ENCODE assay signal across 8 cellular contexts in the genomic region with DNA sequence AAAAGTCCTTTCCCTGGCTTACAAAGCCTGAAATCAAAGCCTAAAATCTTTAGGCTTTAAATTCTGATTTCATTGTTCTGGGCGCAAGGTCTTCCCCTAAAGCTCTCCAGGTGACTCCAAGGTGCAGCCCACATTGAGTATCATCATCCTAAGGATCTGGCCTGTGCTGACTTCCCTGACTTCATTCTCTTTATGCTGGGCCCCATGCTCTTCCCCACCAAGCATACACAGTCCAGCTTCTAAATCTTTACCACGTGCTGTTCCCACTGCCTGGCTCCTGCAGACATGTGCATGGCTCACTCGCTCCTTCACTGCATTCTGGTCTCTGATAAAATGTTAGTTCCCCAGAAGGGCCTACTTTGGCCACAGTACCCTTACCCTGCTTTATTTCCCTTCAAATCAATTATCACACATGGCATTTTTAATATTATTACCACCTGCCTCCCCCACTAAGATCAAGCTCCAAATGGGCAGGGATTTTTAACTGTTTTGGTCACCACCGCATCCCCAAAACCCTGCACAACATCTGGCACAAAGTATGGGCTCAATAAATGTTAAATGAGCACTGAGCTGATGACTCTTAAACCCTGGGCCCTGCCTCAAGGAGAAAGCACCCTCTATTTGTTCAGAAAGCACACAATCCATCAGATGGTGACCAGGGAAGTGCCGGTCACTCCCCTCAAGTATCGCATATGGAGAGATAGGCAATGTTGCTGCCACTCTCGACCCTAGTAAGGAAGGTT. TPM values are rescaled to one million over a fixed set of nuclear protein-coding genes. Genes with fewer than 3 reads are reported as not detected.
A peak's percentile ranks its signal among the peaks of the same experiment; 100 is the strongest.
DNase-seq lines count a peak whose midpoint lies in the region; ATAC-seq and TF ChIP-seq lines count a peak whose summit lies in the region.

No MANE protein-coding gene starts in this region.

- TF ChIP-seq EP300 in stomach (IDR thresholded peaks at IDR 0.05) = no peak

- peaks cover 26% of the 10 kb centered on the region for H3K36me3 Mint-ChIP-seq in activated naive CD4-positive, alpha-beta T cell treated with anti-CD3 and anti-CD28 coated beads, Interleukin-2, amount 10 ng/mL, durations not matched to agents 7 days and 5 days
- H3K36me3 Mint-ChIP-seq in endothelial cell (ENCODE audit: low read depth, unreplicated experiment) = peaks cover 16% of the 10 kb centered on the region

- H3K4me3 ChIP-seq in stomach = peak overlapping the region in 1 of 4 donors; percentile 39

- 0 out of 2 replicates have a peak, but pooled peaks have one; percentile 8 for TF ChIP-seq CTCF in RWPE1 (conservative IDR thresholded peaks at IDR 0.05; ENCODE audit: low read depth)
- peak; percentile 1 for TF ChIP-seq CTCF in endothelial cell (IDR thresholded peaks at IDR 0.05; ENCODE audit: unreplicated experiment)
- TF ChIP-seq CTCF in stomach (IDR thresholded peaks at IDR 0.05) = no peak

- peak overlapping the region; percentile 82 for H3K27ac Mint-ChIP-seq in activated naive CD4-positive, alpha-beta T cell treated with anti-CD3 and anti-CD28 coated beads, Interleukin-2, amount 10 ng/mL, durations not matched to agents 7 days and 5 days
- H3K27ac Mint-ChIP-seq in endothelial cell (ENCODE audit: unreplicated experiment) = peak overlapping the region; percentile 57

- H3K27me3 Mint-ChIP-seq in activated naive CD4-positive, alpha-beta T cell treated with anti-CD3 and anti-CD28 coated beads, Interleukin-2, amount 10 ng/mL, durations not matched to agents 7 days and 5 days = no peaks in the 10 kb centered on the region
- H3K27me3 Mint-ChIP-seq in endothelial cell (ENCODE audit: unreplicated experiment) = peaks cover 6% of the 10 kb centered on the region

- DNase-seq in activated naive CD4-positive, alpha-beta T cell treated with anti-CD3 and anti-CD28 coated beads, Interleukin-2, amount 10 ng/mL, durations not matched to agents 7 days and 5 days = no peak
- no peak for DNase-seq in activated naive CD4-positive, alpha-beta T cell (lab: John Stamatoyannopoulos, UW)
- DNase-seq in RWPE1 (ENCODE audit: low spot score) (no peak), endothelial cell (ENCODE audit: low spot score) (no peak), stomach (no peak), DMS53 treated with DMSO at 0.1 percent for 48 hours (lab: John Stamatoyannopoulos, UW; ENCODE audit: unreplicated experiment) (no peak), NCI-H510A treated with DMSO at 0.1 percent for 48 hours (lab: John Stamatoyannopoulos, UW) (no peak)

- H3K36me3 ChIP-seq in stomach = peaks cover 24 to 28% (median 26%) of the 10 kb centered on the region in 4 donors

- TF ChIP-seq POLR2A in stomach (IDR thresholded peaks at IDR 0.05) = no peak

- H3K9me3 ChIP-seq in stomach = no peaks in the 10 kb centered on the region

- WGBS in stomach, 5 donors = 63 to 84% (median 80%) methylated on average over 7 of the region's 7 CpGs

- CTCF ChIA-PET in activated naive CD4-positive, alpha-beta T cell treated with anti-CD3 and anti-CD28 coated beads, Interleukin-2, amount 10 ng/mL, durations not matched to agents 7 days and 5 days (lab: Charles Lee) = interaction anchor here (0.7 to 7.1 kb wide), 17 partner anchors 9 to 462 kb away, joined by 3 to 80 read pairs (median 5); partner anchors contain the start of gene DYRK1B
- CTCF ChIA-PET in RWPE1 (lab: Yijun Ruan, JAX) = interaction anchor here (0.5 to 1.9 kb wide), 6 partner anchors 13 to 345 kb away, joined by 3 to 11 read pairs (median 5); partner anchors contain the start of gene PSMC4

- peaks cover 51% of the 10 kb centered on the region for H3K4me1 Mint-ChIP-seq in activated naive CD4-positive, alpha-beta T cell treated with anti-CD3 and anti-CD28 coated beads, Interleukin-2, amount 10 ng/mL, durations not matched to agents 7 days and 5 days
- peaks cover 32% of the 10 kb centered on the region for H3K4me1 Mint-ChIP-seq in endothelial cell (ENCODE audit: unreplicated experiment)

- H3K27me3 ChIP-seq in stomach = no peaks in the 10 kb centered on the region

- H3K4me1 ChIP-seq in stomach = peaks cover 27 to 55% (median 45%) of the 10 kb centered on the region in 4 donors

- POLR2A ChIA-PET in RWPE1 (lab: Yijun Ruan, JAX; ENCODE audit: low non-redundant PET) = no interaction called here

- no peak for ATAC-seq in GM18868 (IDR thresholded peaks at IDR 0.05; ENCODE audit: unreplicated experiment)

- intact Hi-C loops in stomach (cut with DNase I; ENCODE audit: low total_unique reads) = no loop called here

- H3K9me3 Mint-ChIP-seq in activated naive CD4-positive, alpha-beta T cell treated with anti-CD3 and anti-CD28 coated beads, Interleukin-2, amount 10 ng/mL, durations not matched to agents 7 days and 5 days = no peaks in the 10 kb centered on the region
- H3K9me3 Mint-ChIP-seq in endothelial cell (ENCODE audit: unreplicated experiment) = no peaks in the 10 kb centered on the region

- H3K27ac ChIP-seq in RWPE1 (peak overlapping the region; percentile 40), stomach (peak overlapping the region in 3 of 5 donors; percentile 11 to 66 (median 29))

- no peak overlapping the region for H3K4me3 Mint-ChIP-seq in activated naive CD4-positive, alpha-beta T cell treated with anti-CD3 and anti-CD28 coated beads, Interleukin-2, amount 10 ng/mL, durations not matched to agents 7 days and 5 days
- H3K4me3 Mint-ChIP-seq in endothelial cell (ENCODE audit: unreplicated experiment) = no peak overlapping the region

RNA-seq across cellular contexts. Expression of gene FBL, which starts 3.3 kb away (rescaled TPM):
- total RNA-seq in endothelial cell (ENCODE audit: unreplicated experiment) (271 TPM), stomach (100 to 1,000 TPM in 4 of 5 donors, 10 to 100 TPM in 1; 59.8 to 311 (median 129) TPM)
- polyA plus RNA-seq in stomach = 100 to 1,000 TPM; 229 to 331 (median 318) TPM

RNA-seq across cellular contexts. Expression of gene DYRK1B, which starts 8.9 kb away (rescaled TPM):
- 29.5 TPM for total RNA-seq in endothelial cell (ENCODE audit: unreplicated experiment)
- total RNA-seq in stomach = 10 to 100 TPM in 3 of 5 donors, 1 to 10 TPM in 2; 3.9 to 28.4 (median 10.7) TPM
- 10 to 100 TPM in 1 of 3 donors, 1 to 10 TPM in 2; 5.7 to 13.2 (median 9.1) TPM for polyA plus RNA-seq in stomach

Comparison
In these comparisons a context has a peak if more than half of its experiments do, and no peak if none do; other contexts are left out.
1. CTCF ChIP-seq: peak in RWPE1 (single experiment) and endothelial cell (single experiment); none in stomach (0 of 7).